Comparison of ENCODE assay signal across 1 cellular context in genomic region chr19:8259922-8260247, GRCh38.
TF ChIP-seq lines count a peak whose summit lies in the region.

No MANE protein-coding gene starts in this region.

TF ChIP-seq in K562, 482 proteins besides CTCF, POLR2A, EP300 and RAD21:
- no peak for TF ChIP-seq ETV5 (CRISPR knock-in tag; IDR thresholded peaks at IDR 0.05; ENCODE audit: low read depth)
- TF ChIP-seq TFAP4 (CRISPR knock-in tag; IDR thresholded peaks at IDR 0.05; ENCODE audit: borderline replicate concordance): peak; percentile 23; the same call in 1 of the 2 replicates
